9 cellular contexts compared by ENCODE assay signal in the genomic region with DNA sequence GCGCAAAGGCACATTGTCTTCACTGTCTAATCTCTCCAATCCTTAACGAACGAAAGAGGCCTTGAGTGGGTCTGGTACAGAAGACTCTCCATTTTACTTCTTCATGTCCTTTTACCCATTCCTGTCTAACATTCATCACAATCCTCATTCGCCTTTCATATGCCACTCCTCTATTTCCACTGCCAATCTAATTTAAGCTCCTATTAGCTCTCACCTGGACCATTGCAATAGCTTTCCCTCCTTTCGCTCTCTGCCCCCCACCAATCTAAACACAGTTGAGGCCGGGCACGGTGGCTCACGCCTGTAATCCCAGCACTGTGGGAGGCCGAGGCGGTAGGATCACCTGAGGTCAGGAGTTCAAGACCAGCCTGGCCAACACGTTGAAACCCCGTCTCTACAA. TPM values are rescaled to one million over a fixed set of nuclear protein-coding genes. Genes with fewer than 3 reads are reported as not detected.
DNase-seq lines count a peak whose midpoint lies in the region; ATAC-seq and TF ChIP-seq lines count a peak whose summit lies in the region.
"Had no signal": no experiment of that assay in that cellular context is flagged by ENCODE, and none has a peak within 500 bp of the region (broad histone marks: within the 10 kb centered on the region; RNA-seq: fewer than 3 reads in every experiment).

No MANE protein-coding gene starts in this region.

- in situ Hi-C loops in gastrocnemius medialis (cut with MboI; ENCODE audit: low sequenced_read_pairs in 4 of 4) = loop anchor here in 2 of 4 donors (25.0 kb wide), 1 partner anchor 580 kb away; a partner anchor contains a TSS

- TF ChIP-seq CTCF in GM12864 (IDR thresholded peaks at IDR 0.05; ENCODE audit: low read depth, low read length, missing control alignments) = no peak
- no peak for TF ChIP-seq CTCF in OCI-LY3 (IDR thresholded peaks at IDR 0.05; ENCODE audit: low read depth, low read length)
- TF ChIP-seq CTCF in esophagus squamous epithelium (IDR thresholded peaks at IDR 0.05) = no peak
- no peak for TF ChIP-seq CTCF in gastrocnemius medialis (IDR thresholded peaks at IDR 0.05 in 4 of 5, conservative IDR thresholded peaks at IDR 0.05 in 1 of 5)
- TF ChIP-seq CTCF in Peyer's patch (IDR thresholded peaks at IDR 0.05) = no peak

- TF ChIP-seq POLR2A in esophagus squamous epithelium (IDR thresholded peaks at IDR 0.05) = no peak
- TF ChIP-seq POLR2A in gastrocnemius medialis (IDR thresholded peaks at IDR 0.05) = no peak
- TF ChIP-seq POLR2A in Peyer's patch (IDR thresholded peaks at IDR 0.05) = no peak

- ATAC-seq in gastrocnemius medialis (no peak), GM21737 (IDR thresholded peaks at IDR 0.05; ENCODE audit: unreplicated experiment) (no peak)

- no peak overlapping the region for H2AFZ ChIP-seq in OCI-LY3 (ENCODE audit: low read depth, low read length)

- H3K4me1 ChIP-seq in OCI-LY3 (ENCODE audit: low read length) (peaks cover 16% of the 10 kb centered on the region; the same call in 1 of the 2 replicates), esophagus squamous epithelium (peaks cover 16 to 37% (median 22%) of the 10 kb centered on the region in 3 donors), gastrocnemius medialis (peaks cover 22 to 25% of the 10 kb centered on the region in 2 donors), Peyer's patch (peaks cover 0 to 21% (median 5%) of the 10 kb centered on the region in 4 donors)

- peak overlapping the region; percentile 71; the same call in 1 of the 2 replicates for H3K4me2 ChIP-seq in OCI-LY3 (ENCODE audit: low read length)

- peaks cover 36% of the 10 kb centered on the region for H3K79me2 ChIP-seq in OCI-LY3 (ENCODE audit: low read length)

- H3K4me3 ChIP-seq in GM12864 (ENCODE audit: low read depth, low read length) (peak overlapping the region; percentile 92; the same call in 1 of the 2 replicates), OCI-LY3 (ENCODE audit: low read length) (peak overlapping the region; percentile 98; the same call in 1 of the 2 replicates), esophagus squamous epithelium (peak overlapping the region in 3 of 4 donors; percentile 68 to 91 (median 70)), gastrocnemius medialis (peak overlapping the region; percentile 64 to 96 (median 81)), Peyer's patch (peak overlapping the region in 2 of 4 donors; percentile 73 to 79)

- WGBS in esophagus squamous epithelium, 2 donors = 59 to 63% methylated on average over 8 of the region's 12 CpGs

- intact Hi-C loops in esophagus squamous epithelium (cut with DNase I) (no loop called here), gastrocnemius medialis (cut with DNase I; ENCODE audit: low total_unique reads) (no loop called here)

- DNase-seq in GM12864 (ENCODE audit: low read depth) (no peak), esophagus squamous epithelium (lab: John Stamatoyannopoulos, UW) (no peak), gastrocnemius medialis (no peak), NK-92 (lab: John Stamatoyannopoulos, UW; ENCODE audit: unreplicated experiment) (no peak), Peyer's patch (no peak), DMS53 (lab: John Stamatoyannopoulos, UW) (no peak)
- DNase-seq: NCI-H2107 had no signal

- no peak overlapping the region for H3K9ac ChIP-seq in OCI-LY3 (ENCODE audit: low read length)

- H3K9me3 ChIP-seq in OCI-LY3 (ENCODE audit: insufficient read depth, low read length) (no peaks in the 10 kb centered on the region), esophagus squamous epithelium (no peaks in the 10 kb centered on the region), gastrocnemius medialis (no peaks in the 10 kb centered on the region), Peyer's patch (no peaks in the 10 kb centered on the region)

- H3K27ac ChIP-seq in OCI-LY3 (ENCODE audit: low read length) (no peak overlapping the region), esophagus squamous epithelium (peak overlapping the region in 2 of 4 donors; percentile 84 to 90), gastrocnemius medialis (peak overlapping the region in 3 of 4 donors; percentile 82 to 88 (median 87)), Peyer's patch (no peak overlapping the region)

- no peaks in the 10 kb centered on the region for H3K36me3 ChIP-seq in OCI-LY3 (replicated peaks; ENCODE audit: low read depth, low read length)
- H3K36me3 ChIP-seq in esophagus squamous epithelium = no peaks in the 10 kb centered on the region
- no peaks in the 10 kb centered on the region for H3K36me3 ChIP-seq in gastrocnemius medialis
- no peaks in the 10 kb centered on the region for H3K36me3 ChIP-seq in Peyer's patch

- H4K20me1 ChIP-seq in OCI-LY3 (ENCODE audit: insufficient read depth, low read length) = no peaks in the 10 kb centered on the region

- no peaks in the 10 kb centered on the region for H3K27me3 ChIP-seq in OCI-LY3 (ENCODE audit: low read depth, low read length)
- H3K27me3 ChIP-seq in esophagus squamous epithelium = peaks cover 0 to 7% (median 0%) of the 10 kb centered on the region in 4 donors
- no peaks in the 10 kb centered on the region for H3K27me3 ChIP-seq in gastrocnemius medialis
- no peaks in the 10 kb centered on the region for H3K27me3 ChIP-seq in Peyer's patch

RNA-seq across cellular contexts. Expression of a gene that starts 6.3 kb away (rescaled TPM):
- total RNA-seq in esophagus squamous epithelium (not detected), gastrocnemius medialis (not detected), Peyer's patch (not detected)

RNA-seq across cellular contexts. Expression of a gene that starts 11.4 kb away (rescaled TPM):
- 1 to 10 TPM in 3 of 4 donors, under 1 TPM in 1; 0.95 to 4.4 (median 3.6) TPM for total RNA-seq in esophagus squamous epithelium
- total RNA-seq in gastrocnemius medialis = 10 to 100 TPM in 1 of 4 donors, 1 to 10 TPM in 3; 4.4 to 14.2 (median 6.2) TPM
- 1 to 10 TPM; 2.5 to 7.9 (median 4.5) TPM for total RNA-seq in Peyer's patch

RNA-seq across cellular contexts. Expression of a gene that starts 20.2 kb away (rescaled TPM):
- total RNA-seq in esophagus squamous epithelium = 10 to 100 TPM in 3 of 4 donors, 1 to 10 TPM in 1; 9.7 to 99.4 (median 37.4) TPM
- total RNA-seq in gastrocnemius medialis = 10 to 100 TPM; 31.3 to 48.7 (median 38.1) TPM
- 10 to 100 TPM; 46.2 to 75.3 (median 66.6) TPM for total RNA-seq in Peyer's patch

RNA-seq across cellular contexts. Expression of a gene that starts 29.5 kb away (rescaled TPM):
- total RNA-seq in esophagus squamous epithelium = 1 to 10 TPM in 3 of 4 donors, under 1 TPM in 1; 0.50 to 3.4 (median 1.2) TPM
- under 1 TPM in 3 of 4 donors, not detected in 1; 0.10 to 0.31 (median 0.15) TPM for total RNA-seq in gastrocnemius medialis
- total RNA-seq in Peyer's patch = 10 to 100 TPM in 1 of 4 donors, 1 to 10 TPM in 3; 5.3 to 17.3 (median 5.6) TPM

Comparison
In these comparisons a context has a peak if more than half of its experiments do, and no peak if none do; other contexts are left out.
1. H3K27ac ChIP-seq: peak in gastrocnemius medialis (3 of 4); none in OCI-LY3 (single experiment) and Peyer's patch (0 of 4).